Comparison of ENCODE assay signal across 30 cellular contexts in the genomic region with DNA sequence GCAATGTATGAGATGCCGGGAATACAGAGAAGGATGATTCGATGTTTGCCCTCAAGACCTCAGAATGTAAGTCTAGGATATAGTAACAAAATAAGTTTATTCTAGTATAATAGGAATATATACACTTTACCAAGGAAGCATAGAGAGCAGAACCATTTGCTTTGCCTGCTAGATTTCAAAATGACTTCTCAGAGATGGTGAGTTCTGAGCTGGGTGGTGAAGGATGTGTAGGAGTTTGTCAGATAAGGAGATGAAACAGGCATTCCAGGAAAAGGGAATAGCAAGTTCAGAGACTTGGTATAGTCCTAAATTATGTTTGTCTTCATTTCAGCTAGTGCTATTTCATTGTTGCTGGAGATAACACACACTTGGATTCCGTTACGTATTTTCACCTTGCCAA.
"Had no signal": no experiment of that assay in that cellular context is flagged by ENCODE, and none has a peak within 500 bp of the region (broad histone marks: within the 10 kb centered on the region; RNA-seq: fewer than 3 reads in every experiment).

No MANE protein-coding gene starts in this region.

- DNase-seq: activated effector memory CD4-positive, alpha-beta T cell treated with anti-CD3 and anti-CD28 coated beads, Interleukin-2, amount 50 U/mL, for 16 hours; activated effector memory CD4-positive, alpha-beta T cell treated with Interleukin-2 at 50 U/mL for 16 hours; activated gamma-delta T cell; activated gamma-delta T cell treated with Interleukin-2 at 50 U/mL for 16 hours; activated naive CD4-positive, alpha-beta T cell; activated naive CD4-positive, alpha-beta T cell treated with anti-CD3 and anti-CD28 coated beads for 36 hours; activated naive CD4-positive, alpha-beta T cell treated with anti-CD3 and anti-CD28 coated beads, Interleukin-2, amount 10 ng/mL, durations not matched to agents 7 days and 5 days; activated naive CD4-positive, alpha-beta T cell treated with anti-CD3 and anti-CD28 coated beads, Interleukin-2, amount 50 U/mL, for 16 hours; activated naive CD4-positive, alpha-beta T cell treated with Interleukin-2 at 50 U/mL for 16 hours; activated naive CD8-positive, alpha-beta T cell treated with anti-CD3 and anti-CD28 coated beads for 36 hours; activated naive CD8-positive, alpha-beta T cell treated with anti-CD3 and anti-CD28 coated beads, Interleukin-2, amount 10 ng/mL, durations not matched to agents 7 days and 5 days; activated naive CD8-positive, alpha-beta T cell treated with anti-CD3 and anti-CD28 coated beads, Interleukin-2, amount 50 U/mL, for 24 hours; activated T-cell treated with anti-CD3 and anti-CD28 coated beads, Interleukin-2, amount 50 U/mL, for 4 hours; activated T-cell treated with anti-CD3 and anti-CD28 coated beads, Interleukin-2, amount 50 U/mL, for 48 hours; activated T-cell treated with anti-CD3 and anti-CD28 coated beads, Interleukin-2, amount 50 U/mL, for 72 hours; adrenal gland; amniotic stem cell; amygdala; anterior cingulate cortex; aorta; body of pancreas; brain microvascular endothelial cell; caudate nucleus; central memory CD4-positive, alpha-beta T cell; cerebellar nuclear complex had no signal

- H3K4me3 ChIP-seq: adrenal gland, ascending aorta, body of pancreas, breast epithelium, cardiac muscle cell had no signal

- H3K36me3 ChIP-seq: adrenal gland, ascending aorta, brain microvascular endothelial cell, breast epithelium, cardiac muscle cell had no signal

- H3K4me1 ChIP-seq: adrenal gland, ascending aorta, body of pancreas, breast epithelium had no signal

- H3K9me3 ChIP-seq: adrenal gland, ascending aorta, body of pancreas, breast epithelium had no signal

- H3K27me3 ChIP-seq: adrenal gland, ascending aorta, body of pancreas, brain microvascular endothelial cell, breast epithelium, cardiac muscle cell had no signal

- ATAC-seq: activated naive CD4-positive, alpha-beta T cell treated with anti-CD3 and anti-CD28 coated beads, Interleukin-2, amount 50 U/mL, for 72 hours; activated naive CD8-positive, alpha-beta T cell treated with anti-CD3 and anti-CD28 coated beads, Interleukin-2, amount 50 U/mL, for 24 hours; activated T-cell treated with anti-CD3 and anti-CD28 coated beads, Interleukin-2, amount 50 U/mL, for 4 hours; activated T-cell treated with anti-CD3 and anti-CD28 coated beads, Interleukin-2, amount 50 U/mL, for 72 hours; activated T-helper 17 cell treated with anti-CD3 and anti-CD28 coated beads, Interleukin-2, amount 50 U/mL, for 72 hours; body of pancreas had no signal

- H3K27ac ChIP-seq: adrenal gland, ascending aorta, body of pancreas, brain microvascular endothelial cell, breast epithelium, cardiac muscle cell had no signal
